ENCODE assay signal across 8 cellular contexts in the genomic region with DNA sequence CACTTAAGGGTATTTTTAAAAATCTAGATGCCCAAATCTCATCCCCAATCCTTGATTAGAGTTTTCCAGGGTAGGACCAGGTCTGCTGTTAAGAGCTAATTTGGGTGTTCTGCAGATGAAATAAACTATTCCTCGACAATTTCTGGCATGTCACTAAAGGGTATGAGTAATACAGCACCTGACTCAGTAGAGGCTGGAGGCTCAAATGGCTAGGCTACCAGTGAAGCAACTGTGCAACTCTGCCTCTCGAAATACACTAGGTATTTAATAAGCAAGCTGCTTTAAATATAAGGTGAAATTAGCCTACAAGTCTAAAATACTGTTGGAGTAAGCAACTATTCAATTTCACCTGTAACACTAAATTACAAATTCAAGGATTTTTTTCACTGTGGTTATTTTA. TPM values are rescaled to one million over a fixed set of nuclear protein-coding genes. Genes with fewer than 3 reads are reported as not detected.
DNase-seq lines count a peak whose midpoint lies in the region; TF ChIP-seq lines count a peak whose summit lies in the region.

No MANE protein-coding gene starts in this region.

- no peaks in the 10 kb centered on the region for H3K9me3 Mint-ChIP-seq in activated naive CD8-positive, alpha-beta T cell treated with anti-CD3 and anti-CD28 coated beads for 36 hours

- peaks cover 29% of the 10 kb centered on the region for H3K4me1 Mint-ChIP-seq in activated naive CD8-positive, alpha-beta T cell treated with anti-CD3 and anti-CD28 coated beads for 36 hours

- H3K36me3 ChIP-seq in left ventricle myocardium inferior: peaks cover 42% of the 10 kb centered on the region
- H3K36me3 ChIP-seq in urinary bladder (ENCODE audit: insufficient read depth): peaks cover 4% of the 10 kb centered on the region

- H3K4me3 ChIP-seq in left ventricle myocardium inferior (peak overlapping the region; percentile 94), urinary bladder (ENCODE audit: low read depth, low read length) (peak overlapping the region; percentile 16)

- H3K27me3 Mint-ChIP-seq in activated naive CD8-positive, alpha-beta T cell treated with anti-CD3 and anti-CD28 coated beads for 36 hours: no peaks in the 10 kb centered on the region

- no peaks in the 10 kb centered on the region for H3K27me3 ChIP-seq in left ventricle myocardium inferior (ENCODE audit: low read depth)

- WGBS in urinary bladder: 69% methylated on average over 2 of the region's 2 CpGs

- no peaks in the 10 kb centered on the region for H3K9me3 ChIP-seq in left ventricle myocardium inferior (replicated peaks)

- peaks cover 40% of the 10 kb centered on the region for H3K4me1 ChIP-seq in left ventricle myocardium inferior
- no peaks in the 10 kb centered on the region for H3K4me1 ChIP-seq in urinary bladder (ENCODE audit: insufficient read depth)

- H3K4me3 Mint-ChIP-seq in activated naive CD8-positive, alpha-beta T cell treated with anti-CD3 and anti-CD28 coated beads for 36 hours: peak overlapping the region; percentile 99

- intact Hi-C loops in left ventricle myocardium inferior (cut with micrococcal nuclease): no loop called here
- intact Hi-C loops in cardiac septum (cut with DNase I): loop anchor here (2.0 kb wide), 1 partner anchor 34 kb away; the partner anchor contains the start of gene CDK8

- H3K36me3 Mint-ChIP-seq in activated naive CD8-positive, alpha-beta T cell treated with anti-CD3 and anti-CD28 coated beads for 36 hours: peaks cover 28% of the 10 kb centered on the region

- H3K27ac Mint-ChIP-seq in activated naive CD8-positive, alpha-beta T cell treated with anti-CD3 and anti-CD28 coated beads for 36 hours: no peak overlapping the region

- TF ChIP-seq CTCF in left ventricle myocardium inferior (IDR thresholded peaks at IDR 0.05; ENCODE audit: borderline replicate concordance): no peak

- DNase-seq in left ventricle myocardium inferior (no peak), cardiac septum (ENCODE audit: low spot score) (no peak), islet precursor cell (peak; percentile 61), hippocampal formation (lab: John Stamatoyannopoulos, UW) (no peak), NCI-H187 (lab: John Stamatoyannopoulos, UW) (no peak)
- peak; percentile 5 for DNase-seq in activated naive CD8-positive, alpha-beta T cell treated with anti-CD3 and anti-CD28 coated beads for 36 hours
- no peak for DNase-seq in activated CD8-positive, alpha-beta memory T cell treated with anti-CD3 and anti-CD28 coated beads, Interleukin-2, amount 50 U/mL, for 48 hours

- H3K27ac ChIP-seq in left ventricle myocardium inferior (replicated peaks) (no peak overlapping the region), urinary bladder (ENCODE audit: low read depth) (no peak overlapping the region)

RNA-seq across cellular contexts. Expression of gene RNF6, which starts 1.5 kb away (rescaled TPM):
- total RNA-seq in left ventricle myocardium inferior (20.6 TPM), cardiac septum (29.6 TPM), urinary bladder (32.4 TPM)
- 10 to 100 TPM; 52.3 to 56.2 TPM for total RNA-seq in activated naive CD8-positive, alpha-beta T cell treated with anti-CD3 and anti-CD28 coated beads for 36 hours
- polyA plus RNA-seq in urinary bladder: 19.5 TPM

RNA-seq across cellular contexts. Expression of gene CDK8, which starts 33.4 kb away (rescaled TPM):
- total RNA-seq in left ventricle myocardium inferior (11.1 TPM), cardiac septum (12.4 TPM), urinary bladder (34.0 TPM)
- total RNA-seq in activated naive CD8-positive, alpha-beta T cell treated with anti-CD3 and anti-CD28 coated beads for 36 hours: 10 to 100 TPM; 25.3 to 26.4 TPM
- 15.5 TPM for polyA plus RNA-seq in urinary bladder

Comparison
In these comparisons a context has a peak if more than half of its experiments do, and no peak if none do; other contexts are left out.
1. DNase-seq: peak in activated naive CD8-positive, alpha-beta T cell treated with anti-CD3 and anti-CD28 coated beads for 36 hours (single experiment) and islet precursor cell (single experiment); none in left ventricle myocardium inferior (single experiment), cardiac septum (single experiment), hippocampal formation (0 of 2), activated CD8-positive, alpha-beta memory T cell treated with anti-CD3 and anti-CD28 coated beads, Interleukin-2, amount 50 U/mL, for 48 hours (single experiment) and NCI-H187 (0 of 2).